Comparison of ENCODE assay signal across 12 cellular contexts in the genomic region with DNA sequence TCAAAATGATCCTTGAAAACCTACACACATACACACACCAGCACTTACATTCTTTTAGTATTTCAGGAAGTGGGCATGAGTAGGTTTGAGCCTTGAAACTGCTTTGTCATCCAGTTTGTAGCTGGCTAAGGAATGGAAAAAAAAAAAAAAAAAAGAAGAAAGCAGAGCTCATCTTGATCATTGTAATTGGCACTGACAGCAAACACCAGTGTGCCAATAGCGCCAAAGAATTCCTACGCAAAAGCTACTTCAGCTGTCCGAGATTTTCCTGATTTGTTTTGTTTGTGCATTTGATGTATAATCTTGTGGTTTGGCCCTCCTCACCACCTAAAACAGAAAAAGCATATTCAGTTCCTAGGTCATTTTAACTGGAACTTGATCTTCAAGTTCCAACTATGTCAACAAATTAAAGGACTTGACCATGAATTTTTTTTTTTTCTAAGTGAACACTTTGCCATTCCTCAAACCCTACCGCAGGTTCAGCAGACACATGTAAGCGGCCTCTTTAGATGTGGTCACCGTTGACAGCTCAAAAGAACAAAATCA. TPM values are rescaled to one million over a fixed set of nuclear protein-coding genes. Genes with fewer than 3 reads are reported as not detected.
DNase-seq lines count a peak whose midpoint lies in the region; ATAC-seq lines count a peak whose summit lies in the region.
"Had no signal": no experiment of that assay in that cellular context is flagged by ENCODE, and none has a peak within 500 bp of the region (broad histone marks: within the 10 kb centered on the region; RNA-seq: fewer than 3 reads in every experiment).

No MANE protein-coding gene starts in this region.

- no peak for ATAC-seq in HG02759 (IDR thresholded peaks at IDR 0.05; ENCODE audit: unreplicated experiment)
- no peak for ATAC-seq in GM18519 (IDR thresholded peaks at IDR 0.05; ENCODE audit: low FRiP score, unreplicated experiment)
- no peak for ATAC-seq in HG02763 (IDR thresholded peaks at IDR 0.05; ENCODE audit: unreplicated experiment)

- DNase-seq in AG08395 (ENCODE audit: low spot score) (peak; percentile 55), LHCN-M2 (ENCODE audit: low read depth) (peak; percentile 95), SW480 (ENCODE audit: low spot score) (peak; percentile 46), left kidney (ENCODE audit: low read depth, low spot score) (peak; percentile 30), iPS-NIHi7 (ENCODE audit: extremely low spot score) (no peak)
- DNase-seq: activated CD4-positive, alpha-beta T cell treated with anti-CD3 and anti-CD28 coated beads for 4 hours; aorta; COR-L47; NCI-H524 had no signal

RNA-seq across cellular contexts. Expression of gene FLRT2, which starts 57.3 kb away (rescaled TPM):
- 7.5 and 17.6 TPM in 2 replicates for total RNA-seq in LHCN-M2 (2014; rRNA removed)
- polyA plus RNA-seq in LHCN-M2 (2012), result 20.2 TPM
